ENCODE assay signal across 8 cellular contexts in genomic region chr3:189325454-189325853, GRCh38.
DNase-seq lines count a peak whose midpoint lies in the region; ATAC-seq and TF ChIP-seq lines count a peak whose summit lies in the region.

No MANE protein-coding gene starts in this region.

- ATAC-seq in central memory CD8-positive, alpha-beta T cell (replicated peaks; ENCODE audit: extremely low read depth, poor library complexity, severe bottlenecking), result no peak
- ATAC-seq in psoas muscle, result peak in 3 of 4 donors; percentile 6 to 32 (median 18)
- no peak for ATAC-seq in GM21723 (IDR thresholded peaks at IDR 0.05; ENCODE audit: unreplicated experiment)
- no peak for ATAC-seq in HG02610 (IDR thresholded peaks at IDR 0.05; ENCODE audit: unreplicated experiment)

- H3K4me3 ChIP-seq in OCI-LY7 (ENCODE audit: low read depth, low read length, poor library complexity, severe bottlenecking), result no peak overlapping the region
- H3K4me3 ChIP-seq in psoas muscle, result no peak overlapping the region

- H3K27me3 Mint-ChIP-seq in T-helper 2 cell treated with Interferon-gamma antibody and Interleukin-4, amounts not matched to agents 5 μg/mL and 100 μg/mL, for 36 hours (ENCODE audit: low read depth), result no peaks in the 10 kb centered on the region
- H3K27me3 Mint-ChIP-seq in central memory CD8-positive, alpha-beta T cell, result no peaks in the 10 kb centered on the region

- CTCF ChIA-PET in OCI-LY7 (lab: Charles Lee; ENCODE audit: unreplicated experiment), result no interaction called here

- no peak for TF ChIP-seq CTCF in OCI-LY7 (conservative IDR thresholded peaks at IDR 0.05; ENCODE audit: low read length)
- TF ChIP-seq CTCF in psoas muscle (IDR thresholded peaks at IDR 0.05), result no peak

- POLR2A ChIA-PET in OCI-LY7 (lab: Charles Lee), result interaction anchor here (1.4 to 1.8 kb wide), 2 partner anchors 27 to 40 kb away, joined by 4 to 8 read pairs; no protein-coding TSS in a partner anchor

- no peaks in the 10 kb centered on the region for H3K9me2 ChIP-seq in OCI-LY7 (ENCODE audit: insufficient read depth, low read length)

- H3K36me3 ChIP-seq in OCI-LY7 (ENCODE audit: insufficient read depth, low read length) (no peaks in the 10 kb centered on the region; the same call in 1 of the 2 replicates), psoas muscle (ENCODE audit: insufficient read depth in 1 of 2, low read depth in 1 of 2) (peaks cover 0 to 7% of the 10 kb centered on the region in 2 donors)

- no peak overlapping the region for H2AFZ ChIP-seq in OCI-LY7 (ENCODE audit: low read length)

- 37 to 68% (median 44%) methylated on average over 3 of the region's 3 CpGs for WGBS in psoas muscle, 3 donors

- H3K9me3 Mint-ChIP-seq in T-helper 2 cell treated with Interferon-gamma antibody and Interleukin-4, amounts not matched to agents 5 μg/mL and 100 μg/mL, for 36 hours, result peaks cover 26% of the 10 kb centered on the region
- peaks cover 9% of the 10 kb centered on the region for H3K9me3 Mint-ChIP-seq in central memory CD8-positive, alpha-beta T cell

- peaks cover 26% of the 10 kb centered on the region for H3K4me1 ChIP-seq in OCI-LY7 (ENCODE audit: insufficient read depth, low read length, poor library complexity, severe bottlenecking)
- H3K4me1 ChIP-seq in psoas muscle, result peaks cover 39% of the 10 kb centered on the region

- no peaks in the 10 kb centered on the region for H3K27me3 ChIP-seq in psoas muscle (ENCODE audit: insufficient read depth in 3 of 3, low read length in 2 of 3)

- intact Hi-C loops in OCI-LY7 (cut with micrococcal nuclease; ENCODE audit: unreplicated experiment) (no loop called here), psoas muscle (cut with DNase I) (no loop called here)

- H3K9me3 ChIP-seq in OCI-LY7 (ENCODE audit: low read length) (no peaks in the 10 kb centered on the region; the same call in 1 of the 2 replicates), psoas muscle (no peaks in the 10 kb centered on the region)

- peak overlapping the region; percentile 89 for H3K4me3 Mint-ChIP-seq in T-helper 2 cell treated with Interferon-gamma antibody and Interleukin-4, amounts not matched to agents 5 μg/mL and 100 μg/mL, for 36 hours
- H3K4me3 Mint-ChIP-seq in central memory CD8-positive, alpha-beta T cell, result no peak overlapping the region

- BruUV-seq in OCI-LY7 (replicated peaks; lab: Mats Ljungman, UMichigan), result no TSS peak

- H3K27ac Mint-ChIP-seq in T-helper 2 cell treated with Interferon-gamma antibody and Interleukin-4, amounts not matched to agents 5 μg/mL and 100 μg/mL, for 36 hours, result peak overlapping the region; percentile 99
- H3K27ac Mint-ChIP-seq in central memory CD8-positive, alpha-beta T cell (ENCODE audit: low read depth), result peak overlapping the region; percentile 90

- H3K4me1 Mint-ChIP-seq in T-helper 2 cell treated with Interferon-gamma antibody and Interleukin-4, amounts not matched to agents 5 μg/mL and 100 μg/mL, for 36 hours (ENCODE audit: low read depth), result peaks cover 74% of the 10 kb centered on the region
- H3K4me1 Mint-ChIP-seq in central memory CD8-positive, alpha-beta T cell, result peaks cover 40% of the 10 kb centered on the region

- peaks cover 74% of the 10 kb centered on the region for H3K36me3 Mint-ChIP-seq in T-helper 2 cell treated with Interferon-gamma antibody and Interleukin-4, amounts not matched to agents 5 μg/mL and 100 μg/mL, for 36 hours (ENCODE audit: low read depth)
- H3K36me3 Mint-ChIP-seq in central memory CD8-positive, alpha-beta T cell (ENCODE audit: insufficient read depth), result peaks cover 11% of the 10 kb centered on the region

- no peak for DNase-seq in T-helper 2 cell treated with Interferon-gamma antibody and Interleukin-4, amounts not matched to agents 5 μg/mL and 100 μg/mL, for 36 hours (ENCODE audit: low spot score)
- DNase-seq in T-helper 2 cell (no peak), OCI-LY7 (ENCODE audit: low spot score) (no peak), psoas muscle (no peak), HuH-7.5 (ENCODE audit: low spot score) (no peak)
- no peak for DNase-seq in central memory CD8-positive, alpha-beta T cell (ENCODE audit: low spot score in 2 of 2)

- no peaks in the 10 kb centered on the region for H4K20me1 ChIP-seq in OCI-LY7 (ENCODE audit: insufficient read depth, low read length)

- H3K27ac ChIP-seq in OCI-LY7 (ENCODE audit: low read depth, low read length, poor library complexity, severe bottlenecking) (no peak overlapping the region), psoas muscle (peak overlapping the region; percentile 84)

- H3K4me2 ChIP-seq in OCI-LY7 (ENCODE audit: low read length), result peak overlapping the region; percentile 62

- H3K79me2 ChIP-seq in OCI-LY7 (ENCODE audit: insufficient read depth, low read depth, low read length), result no peaks in the 10 kb centered on the region

Comparison
In these comparisons a context has a peak if more than half of its experiments do, and no peak if none do; other contexts are left out.
1. ATAC-seq: peak in psoas muscle (3 of 4); none in central memory CD8-positive, alpha-beta T cell (single experiment), GM21723 (single experiment) and HG02610 (single experiment).